Comparison of ENCODE assay signal across 9 cellular contexts in the genomic region with DNA sequence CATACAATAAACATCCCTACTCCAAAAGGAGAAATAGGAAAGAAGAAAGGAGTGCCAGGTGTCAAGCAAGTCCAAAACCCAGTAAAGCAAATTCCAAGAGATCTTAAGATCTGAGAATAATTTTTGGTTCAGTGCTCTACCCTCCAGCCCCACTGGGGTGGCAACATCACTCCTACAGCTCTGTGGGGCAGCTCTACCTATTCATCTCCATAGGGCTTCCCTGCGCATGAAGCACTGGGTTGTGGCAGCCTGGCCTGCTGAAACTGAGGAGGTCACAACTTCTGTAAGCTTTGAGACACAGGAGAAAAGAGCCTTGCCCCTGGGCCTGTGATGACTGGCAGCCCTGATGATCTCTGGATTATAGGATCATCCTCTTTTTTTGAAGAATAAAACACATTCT.
"Had no signal": no experiment of that assay in that cellular context is flagged by ENCODE, and none has a peak within 500 bp of the region (broad histone marks: within the 10 kb centered on the region; RNA-seq: fewer than 3 reads in every experiment).

No MANE protein-coding gene starts in this region.

- ATAC-seq: HCT116, HepG2 had no signal

- H3K4me3 ChIP-seq: HAP-1 had no signal

- H3K4me1 ChIP-seq: HAP-1 had no signal

- H3K36me3 ChIP-seq: HAP-1 had no signal

- H3K36me3 Mint-ChIP-seq: IgD-negative memory B cell had no signal

- H3K27me3 Mint-ChIP-seq: IgD-negative memory B cell had no signal

- H3K27ac Mint-ChIP-seq: HFFc6, IgD-negative memory B cell had no signal

- H3K9me3 ChIP-seq: HAP-1 had no signal

- H3K4me3 Mint-ChIP-seq: HFFc6, IgD-negative memory B cell had no signal

- DNase-seq: GOT3, H7, HFFc6, KBM-7 had no signal

- H3K27ac ChIP-seq: HL-60 had no signal
